10 cellular contexts compared by ENCODE assay signal in genomic region chr5:135032613-135033025, GRCh38. TPM values are rescaled to one million over a fixed set of nuclear protein-coding genes. Genes with fewer than 3 reads are reported as not detected.
DNase-seq lines count a peak whose midpoint lies in the region; ATAC-seq, FAIRE-seq and TF ChIP-seq lines count a peak whose summit lies in the region.
"Had no signal": no experiment of that assay in that cellular context is flagged by ENCODE, and none has a peak within 500 bp of the region (broad histone marks: within the 10 kb centered on the region; RNA-seq: fewer than 3 reads in every experiment).

No MANE protein-coding gene starts in this region.

- H3K4me1 Mint-ChIP-seq in astrocyte (ENCODE audit: low read depth, unreplicated experiment) (peaks cover 5% of the 10 kb centered on the region), nephron (peaks cover 30% of the 10 kb centered on the region)

- H4K20me1 ChIP-seq in astrocyte (ENCODE audit: insufficient read depth, low read length): peaks cover 34% of the 10 kb centered on the region

- TF ChIP-seq CTCF in BJ (IDR thresholded peaks at IDR 0.05; ENCODE audit: insufficient read depth, low read depth, low read length): no peak
- TF ChIP-seq CTCF in astrocyte (IDR thresholded peaks at IDR 0.05; ENCODE audit: insufficient read depth, low read depth, low read length): no peak
- TF ChIP-seq CTCF in nephron (IDR thresholded peaks at IDR 0.05; ENCODE audit: unreplicated experiment in 3 of 3): no peak

- peaks cover 4% of the 10 kb centered on the region for H3K36me3 ChIP-seq in BJ (ENCODE audit: control insufficient read depth, insufficient read depth, low read length)
- H3K36me3 ChIP-seq in astrocyte (ENCODE audit: insufficient read depth, low read length): no peaks in the 10 kb centered on the region
- H3K36me3 ChIP-seq: left lung had no signal

- no peak overlapping the region for H2AFZ ChIP-seq in astrocyte (ENCODE audit: low read depth, low read length)

- H3K4me3 ChIP-seq in BJ (ENCODE audit: low read depth, low read length) (peak overlapping the region; percentile 63), astrocyte (ENCODE audit: insufficient read depth, low read depth, low read length) (no peak overlapping the region)

- DNase-seq in BJ (ENCODE audit: low read depth): no peak
- peak; percentile 1 for DNase-seq in HS-27A (ENCODE audit: low read depth)
- no peak for DNase-seq in astrocyte (ENCODE audit: low read depth)
- no peak for DNase-seq in glomerular visceral epithelial cell (ENCODE audit: extremely low spot score)
- DNase-seq: stimulated activated CD8-positive, alpha-beta memory T cell treated with anti-CD3 and anti-CD28 coated beads, Interleukin-4, amount 100 ng/mL, for 48 hours had no signal

- FAIRE-seq in astrocyte (lab: Jason Lieb, UNC): no peak

- no peak overlapping the region for H3K27ac ChIP-seq in astrocyte (ENCODE audit: low read depth, low read length)
- H3K27ac ChIP-seq: left lung had no signal

- H3K4me2 ChIP-seq in astrocyte (ENCODE audit: low read length): peak overlapping the region; percentile 79

- POLR2A ChIA-PET in BJ (lab: Charles Lee): no interaction called here

- H3K27me3 ChIP-seq in BJ (ENCODE audit: control insufficient read depth, insufficient read depth, low read length): peaks cover 11% of the 10 kb centered on the region
- peaks cover 90% of the 10 kb centered on the region for H3K27me3 ChIP-seq in astrocyte (ENCODE audit: insufficient read depth, low read length)

- H3K9ac ChIP-seq in astrocyte (ENCODE audit: low read length): no peak overlapping the region

- peaks cover 5% of the 10 kb centered on the region for H3K4me1 ChIP-seq in astrocyte (ENCODE audit: insufficient read depth, low read length)

- peaks cover 3% of the 10 kb centered on the region for H3K9me3 ChIP-seq in astrocyte (ENCODE audit: insufficient read depth, low read depth, low read length)
- H3K9me3 ChIP-seq: left lung had no signal

- H3K9me3 Mint-ChIP-seq in astrocyte (ENCODE audit: unreplicated experiment) (peaks cover 15% of the 10 kb centered on the region), nephron (peaks cover 3% of the 10 kb centered on the region)

- no peak for ATAC-seq in GM21515 (IDR thresholded peaks at IDR 0.05; ENCODE audit: unreplicated experiment)
- no peak for ATAC-seq in HG02870 (IDR thresholded peaks at IDR 0.05; ENCODE audit: unreplicated experiment)
- ATAC-seq in HG02759 (IDR thresholded peaks at IDR 0.05; ENCODE audit: unreplicated experiment): no peak

- H3K36me3 Mint-ChIP-seq in astrocyte (ENCODE audit: low read depth, unreplicated experiment) (peaks cover 7% of the 10 kb centered on the region), nephron (ENCODE audit: low read depth) (peaks cover 5% of the 10 kb centered on the region)

- H3K4me3 Mint-ChIP-seq in astrocyte (ENCODE audit: unreplicated experiment): no peak overlapping the region
- H3K4me3 Mint-ChIP-seq in nephron: peak overlapping the region; percentile 73 to 84 (median 83)

- H3K27me3 Mint-ChIP-seq in astrocyte (ENCODE audit: low read depth, unreplicated experiment): peaks cover 70% of the 10 kb centered on the region
- H3K27me3 Mint-ChIP-seq in nephron (ENCODE audit: low read depth): peaks cover 86% of the 10 kb centered on the region

- H3K27ac Mint-ChIP-seq in astrocyte (ENCODE audit: unreplicated experiment): no peak overlapping the region
- peak overlapping the region in 1 of 3 experiments; percentile 58 for H3K27ac Mint-ChIP-seq in nephron

- no peaks in the 10 kb centered on the region for H3K79me2 ChIP-seq in astrocyte (ENCODE audit: insufficient read depth, low read length)

- CTCF ChIA-PET in BJ (lab: Yijun Ruan, JAX): interaction anchor here (0.8 to 1.2 kb wide), 5 partner anchors 14 to 172 kb away, joined by 3 to 5 read pairs (median 3); no protein-coding TSS in a partner anchor

RNA-seq across cellular contexts. Expression of gene PITX1, which starts 1.4 kb away (rescaled TPM):
- 9.1 and 14.3 TPM in 2 replicates for polyA plus RNA-seq in BJ (2011; rRNA removed)
- polyA minus RNA-seq in BJ (2011; rRNA and poly(A)+ RNA removed): 2.4 and 2.5 TPM in 2 replicates
- total RNA-seq in astrocyte: 0.52 TPM in 1 of 2 replicates, not detected in the other
